In the genomic region with DNA sequence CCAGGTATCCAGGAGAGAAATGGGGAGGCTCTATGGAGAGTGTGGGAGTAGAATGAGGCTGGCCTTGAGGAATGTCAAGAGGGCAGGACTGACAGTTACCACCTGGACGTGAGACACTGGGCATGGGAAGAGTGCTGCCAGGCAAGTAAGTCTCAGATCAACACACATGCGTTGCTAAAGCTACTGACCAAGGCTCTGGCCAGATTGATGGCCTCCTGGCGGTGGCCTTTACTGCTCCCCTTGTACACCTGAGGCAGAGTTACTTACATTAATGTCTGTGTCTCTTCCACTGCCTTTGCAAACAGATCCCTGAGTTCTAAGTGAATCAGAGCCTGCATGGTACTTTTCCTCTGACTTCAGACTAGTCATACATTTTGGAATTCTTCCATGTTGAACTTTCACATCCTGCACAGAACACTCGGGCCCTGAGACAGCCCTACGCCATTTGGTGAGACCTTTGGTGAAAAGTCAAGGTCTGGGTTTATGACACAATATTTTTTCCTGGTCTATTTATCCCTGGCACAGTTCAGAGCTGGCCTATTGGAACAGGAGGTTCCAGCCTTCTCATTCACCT, we compare ENCODE assay signal across 2 cellular contexts.
TF ChIP-seq lines count a peak whose summit lies in the region.

No MANE protein-coding gene starts in this region.

TF ChIP-seq in A549, 52 proteins besides CTCF, POLR2A, EP300 and RAD21 (continued from another document):
- TF ChIP-seq, protein P1, sequence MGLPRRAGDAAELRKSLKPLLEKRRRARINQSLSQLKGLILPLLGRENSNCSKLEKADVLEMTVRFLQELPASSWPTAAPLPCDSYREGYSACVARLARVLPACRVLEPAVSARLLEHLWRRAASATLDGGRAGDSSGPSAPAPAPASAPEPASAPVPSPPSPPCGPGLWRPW (IDR thresholded peaks at IDR 0.05) = no peak

TF ChIP-seq in HepG2, 621 proteins besides CTCF, POLR2A, EP300 and RAD21 (continued from another document):
- TF ChIP-seq, protein P2, sequence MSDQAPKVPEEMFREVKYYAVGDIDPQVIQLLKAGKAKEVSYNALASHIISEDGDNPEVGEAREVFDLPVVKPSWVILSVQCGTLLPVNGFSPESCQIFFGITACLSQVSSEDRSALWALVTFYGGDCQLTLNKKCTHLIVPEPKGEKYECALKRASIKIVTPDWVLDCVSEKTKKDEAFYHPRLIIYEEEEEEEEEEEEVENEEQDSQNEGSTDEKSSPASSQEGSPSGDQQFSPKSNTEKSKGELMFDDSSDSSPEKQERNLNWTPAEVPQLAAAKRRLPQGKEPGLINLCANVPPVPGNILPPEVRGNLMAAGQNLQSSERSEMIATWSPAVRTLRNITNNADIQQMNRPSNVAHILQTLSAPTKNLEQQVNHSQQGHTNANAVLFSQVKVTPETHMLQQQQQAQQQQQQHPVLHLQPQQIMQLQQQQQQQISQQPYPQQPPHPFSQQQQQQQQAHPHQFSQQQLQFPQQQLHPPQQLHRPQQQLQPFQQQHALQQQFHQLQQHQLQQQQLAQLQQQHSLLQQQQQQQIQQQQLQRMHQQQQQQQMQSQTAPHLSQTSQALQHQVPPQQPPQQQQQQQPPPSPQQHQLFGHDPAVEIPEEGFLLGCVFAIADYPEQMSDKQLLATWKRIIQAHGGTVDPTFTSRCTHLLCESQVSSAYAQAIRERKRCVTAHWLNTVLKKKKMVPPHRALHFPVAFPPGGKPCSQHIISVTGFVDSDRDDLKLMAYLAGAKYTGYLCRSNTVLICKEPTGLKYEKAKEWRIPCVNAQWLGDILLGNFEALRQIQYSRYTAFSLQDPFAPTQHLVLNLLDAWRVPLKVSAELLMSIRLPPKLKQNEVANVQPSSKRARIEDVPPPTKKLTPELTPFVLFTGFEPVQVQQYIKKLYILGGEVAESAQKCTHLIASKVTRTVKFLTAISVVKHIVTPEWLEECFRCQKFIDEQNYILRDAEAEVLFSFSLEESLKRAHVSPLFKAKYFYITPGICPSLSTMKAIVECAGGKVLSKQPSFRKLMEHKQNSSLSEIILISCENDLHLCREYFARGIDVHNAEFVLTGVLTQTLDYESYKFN (CRISPR knock-in tag; conservative IDR thresholded peaks at IDR 0.05) = no peak
- TF ChIP-seq ZNF792 (CRISPR knock-in tag; IDR thresholded peaks at IDR 0.05) (no peak), MTF2 (CRISPR knock-in tag; IDR thresholded peaks at IDR 0.05; ENCODE audit: borderline replicate concordance) (no peak), HNRNPL (IDR thresholded peaks at IDR 0.05; ENCODE audit: low read depth, low read length) (no peak), DR1 (CRISPR knock-in tag; IDR thresholded peaks at IDR 0.05) (no peak), SP5 (CRISPR knock-in tag; IDR thresholded peaks at IDR 0.05; ENCODE audit: borderline replicate concordance, low read depth) (no peak), FOXK1 (CRISPR knock-in tag; IDR thresholded peaks at IDR 0.05; ENCODE audit: borderline replicate concordance, low read depth) (no peak), U2AF2 (IDR thresholded peaks at IDR 0.05; ENCODE audit: low read depth, low read length) (no peak)
- TF ChIP-seq, protein P3, sequence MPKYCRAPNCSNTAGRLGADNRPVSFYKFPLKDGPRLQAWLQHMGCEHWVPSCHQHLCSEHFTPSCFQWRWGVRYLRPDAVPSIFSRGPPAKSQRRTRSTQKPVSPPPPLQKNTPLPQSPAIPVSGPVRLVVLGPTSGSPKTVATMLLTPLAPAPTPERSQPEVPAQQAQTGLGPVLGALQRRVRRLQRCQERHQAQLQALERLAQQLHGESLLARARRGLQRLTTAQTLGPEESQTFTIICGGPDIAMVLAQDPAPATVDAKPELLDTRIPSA (CRISPR knock-in tag; IDR thresholded peaks at IDR 0.05; ENCODE audit: borderline replicate concordance) = no peak
- TF ChIP-seq, protein P4, sequence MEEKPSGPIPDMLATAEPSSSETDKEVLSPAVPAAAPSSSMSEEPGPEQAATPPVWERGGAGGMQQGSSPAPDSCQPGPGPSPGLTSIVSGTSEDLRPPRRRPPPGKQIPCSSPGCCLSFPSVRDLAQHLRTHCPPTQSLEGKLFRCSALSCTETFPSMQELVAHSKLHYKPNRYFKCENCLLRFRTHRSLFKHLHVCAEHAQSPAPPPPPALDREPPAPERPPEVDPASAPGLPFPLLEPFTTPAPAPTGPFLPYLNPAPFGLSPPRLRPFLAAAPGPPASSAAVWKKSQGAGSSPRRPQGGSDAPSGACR (CRISPR knock-in tag; IDR thresholded peaks at IDR 0.05) = no peak
- TF ChIP-seq, protein P5, sequence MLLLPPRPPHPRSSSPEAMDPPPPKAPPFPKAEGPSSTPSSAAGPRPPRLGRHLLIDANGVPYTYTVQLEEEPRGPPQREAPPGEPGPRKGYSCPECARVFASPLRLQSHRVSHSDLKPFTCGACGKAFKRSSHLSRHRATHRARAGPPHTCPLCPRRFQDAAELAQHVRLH (CRISPR knock-in tag; IDR thresholded peaks at IDR 0.05; ENCODE audit: borderline replicate concordance, low read depth) = no peak
TF ChIP-seq in HepG2: peak in this region for 0.
